Comparison of ENCODE assay signal across 17 cellular contexts in genomic region chr3:52249683-52250082, GRCh38. TPM values are rescaled to one million over a fixed set of nuclear protein-coding genes. Genes with fewer than 3 reads are reported as not detected.
DNase-seq lines count a peak whose midpoint lies in the region; ATAC-seq and TF ChIP-seq lines count a peak whose summit lies in the region.
"Had no signal": no experiment of that assay in that cellular context is flagged by ENCODE, and none has a peak within 500 bp of the region (broad histone marks: within the 10 kb centered on the region; RNA-seq: fewer than 3 reads in every experiment).

No MANE protein-coding gene starts in this region.

- 79% methylated on average over 6 of the region's 6 CpGs for WGBS in right cardiac atrium
- WGBS in heart left ventricle, 4 donors = 78 to 86% (median 81%) methylated on average over 1 to 6 of the region's 6 CpGs

- in situ Hi-C loops in brain microvascular endothelial cell (cut with HindIII; ENCODE audit: low pct_ligation_motif_present, low sequenced_read_pairs) = no loop called here

- H3K4me3 Mint-ChIP-seq in activated T-helper 1 cell treated with anti-CD3 and anti-CD28 coated beads, Interleukin-12 subunit alpha, Interleukin-12 subunit beta, Interleukin-2, Interleukin-4 antibody, amounts not matched to agents 30 ng/mL and 10 ng/mL and 1 ng/mL, durations not matched to agents 14 hours and 24 hours and 36 hours = peak overlapping the region; percentile 16
- no peak overlapping the region for H3K4me3 Mint-ChIP-seq in memory B cell

- peaks cover 74% of the 10 kb centered on the region for H3K4me1 Mint-ChIP-seq in activated T-helper 1 cell treated with anti-CD3 and anti-CD28 coated beads, Interleukin-12 subunit alpha, Interleukin-12 subunit beta, Interleukin-2, Interleukin-4 antibody, amounts not matched to agents 30 ng/mL and 10 ng/mL and 1 ng/mL, durations not matched to agents 14 hours and 24 hours and 36 hours (ENCODE audit: low read depth)
- peaks cover 39% of the 10 kb centered on the region for H3K4me1 Mint-ChIP-seq in memory B cell

- no peak overlapping the region for H3K27ac ChIP-seq in right cardiac atrium (ENCODE audit: low read length)
- H3K27ac ChIP-seq in heart left ventricle = no peak overlapping the region
- no peak overlapping the region for H3K27ac ChIP-seq in brain microvascular endothelial cell
- H3K27ac ChIP-seq: ascending aorta, HL-60, thoracic aorta had no signal

- intact Hi-C loops in right cardiac atrium (cut with DNase I) = loop anchor here in 1 of 4 donors (5.0 kb wide), 1 partner anchor 33 kb away; no protein-coding TSS in a partner anchor
- intact Hi-C loops in heart left ventricle (cut with DNase I) = no loop called here
- intact Hi-C loops in activated T-helper 1 cell treated with anti-CD3 and anti-CD28 coated beads, Interleukin-12 subunit alpha, Interleukin-12 subunit beta, Interleukin-2, Interleukin-4 antibody, amounts not matched to agents 30 ng/mL and 10 ng/mL and 1 ng/mL, durations not matched to agents 14 hours and 24 hours and 36 hours (cut with micrococcal nuclease) = no loop called here

- H3K27me3 ChIP-seq in right cardiac atrium (ENCODE audit: control insufficient read depth, insufficient read depth) (no peaks in the 10 kb centered on the region), heart left ventricle (no peaks in the 10 kb centered on the region), brain microvascular endothelial cell (replicated peaks) (no peaks in the 10 kb centered on the region)
- H3K27me3 ChIP-seq: ascending aorta, dorsolateral prefrontal cortex had no signal

- peaks cover 54% of the 10 kb centered on the region for H3K36me3 Mint-ChIP-seq in activated T-helper 1 cell treated with anti-CD3 and anti-CD28 coated beads, Interleukin-12 subunit alpha, Interleukin-12 subunit beta, Interleukin-2, Interleukin-4 antibody, amounts not matched to agents 30 ng/mL and 10 ng/mL and 1 ng/mL, durations not matched to agents 14 hours and 24 hours and 36 hours (ENCODE audit: low read depth)
- peaks cover 19% of the 10 kb centered on the region for H3K36me3 Mint-ChIP-seq in memory B cell

- TF ChIP-seq POLR2A in heart left ventricle (IDR thresholded peaks at IDR 0.05) = no peak

- no peak for ATAC-seq in right cardiac atrium
- no peak for ATAC-seq in heart left ventricle
- ATAC-seq in memory B cell (ENCODE audit: low read depth) = no peak

- DNase-seq in right cardiac atrium = peak in 2 of 3 donors; percentile 14 to 50
- DNase-seq in heart left ventricle = no peak
- DNase-seq in activated T-helper 1 cell treated with anti-CD3 and anti-CD28 coated beads, Interleukin-12 subunit alpha, Interleukin-12 subunit beta, Interleukin-2, Interleukin-4 antibody, amounts not matched to agents 30 ng/mL and 10 ng/mL and 1 ng/mL, durations not matched to agents 14 hours and 24 hours and 36 hours (ENCODE audit: low spot score) = no peak
- DNase-seq in memory B cell (ENCODE audit: low spot score in 2 of 2) = no peak
- no peak for DNase-seq in brain microvascular endothelial cell
- DNase-seq in GM10266 (ENCODE audit: extremely low spot score) = no peak
- DNase-seq in NCI-H1436 (lab: John Stamatoyannopoulos, UW) = no peak
- no peak for DNase-seq in NCI-H1694 (lab: John Stamatoyannopoulos, UW)
- DNase-seq: AML-193, mammary epithelial cell, NCI-H2081 treated with DMSO at 0.1 percent for 48 hours, T-helper 9 cell had no signal

- H3K36me3 ChIP-seq in heart left ventricle (peaks cover 0 to 70% (median 55%) of the 10 kb centered on the region in 9 donors), brain microvascular endothelial cell (replicated peaks) (peaks cover 42% of the 10 kb centered on the region)

- no peaks in the 10 kb centered on the region for H3K9me3 ChIP-seq in right cardiac atrium (ENCODE audit: control insufficient read depth, low read length)
- no peaks in the 10 kb centered on the region for H3K9me3 ChIP-seq in heart left ventricle
- H3K9me3 ChIP-seq: ascending aorta, thoracic aorta had no signal

- H3K4me1 ChIP-seq in right cardiac atrium (ENCODE audit: control insufficient read depth, insufficient read depth, low read length) (no peaks in the 10 kb centered on the region), heart left ventricle (peaks cover 0 to 78% (median 9%) of the 10 kb centered on the region in 12 donors)

- H3K27me3 Mint-ChIP-seq in activated T-helper 1 cell treated with anti-CD3 and anti-CD28 coated beads, Interleukin-12 subunit alpha, Interleukin-12 subunit beta, Interleukin-2, Interleukin-4 antibody, amounts not matched to agents 30 ng/mL and 10 ng/mL and 1 ng/mL, durations not matched to agents 14 hours and 24 hours and 36 hours (ENCODE audit: insufficient read depth) = no peaks in the 10 kb centered on the region
- no peaks in the 10 kb centered on the region for H3K27me3 Mint-ChIP-seq in memory B cell

- peak overlapping the region; percentile 64 for H3K27ac Mint-ChIP-seq in activated T-helper 1 cell treated with anti-CD3 and anti-CD28 coated beads, Interleukin-12 subunit alpha, Interleukin-12 subunit beta, Interleukin-2, Interleukin-4 antibody, amounts not matched to agents 30 ng/mL and 10 ng/mL and 1 ng/mL, durations not matched to agents 14 hours and 24 hours and 36 hours
- H3K27ac Mint-ChIP-seq in memory B cell = peak overlapping the region; percentile 85

- no peak overlapping the region for H3K4me3 ChIP-seq in right cardiac atrium (ENCODE audit: low read length)
- H3K4me3 ChIP-seq in heart left ventricle = no peak overlapping the region
- H3K4me3 ChIP-seq in brain microvascular endothelial cell (ENCODE audit: low read depth, low read length) = no peak overlapping the region
- H3K4me3 ChIP-seq: ascending aorta, dorsolateral prefrontal cortex, thoracic aorta had no signal

- no peak for TF ChIP-seq CTCF in heart left ventricle (IDR thresholded peaks at IDR 0.05)
- TF ChIP-seq CTCF in brain microvascular endothelial cell (IDR thresholded peaks at IDR 0.05; ENCODE audit: low read depth, low read length, missing control alignments) = no peak
- no peak for TF ChIP-seq CTCF in GM10266 (IDR thresholded peaks at IDR 0.05; ENCODE audit: control insufficient read depth, insufficient read depth, low read depth, missing control alignments)

- H3K9me3 Mint-ChIP-seq in activated T-helper 1 cell treated with anti-CD3 and anti-CD28 coated beads, Interleukin-12 subunit alpha, Interleukin-12 subunit beta, Interleukin-2, Interleukin-4 antibody, amounts not matched to agents 30 ng/mL and 10 ng/mL and 1 ng/mL, durations not matched to agents 14 hours and 24 hours and 36 hours = no peaks in the 10 kb centered on the region
- H3K9me3 Mint-ChIP-seq in memory B cell = no peaks in the 10 kb centered on the region

RNA-seq across cellular contexts. Expression of gene PPM1M, which starts 4.1 kb away (rescaled TPM):
- total RNA-seq in right cardiac atrium (10 to 100 TPM; 11.3 to 16.3 (median 14.7) TPM), heart left ventricle (10 to 100 TPM in 2 of 9 donors, 1 to 10 TPM in 7; 5.7 to 30.2 (median 8.2) TPM)
- polyA plus RNA-seq in right cardiac atrium (9.5 TPM), heart left ventricle (1 to 10 TPM; 5.6 to 6.6 TPM)
- total RNA-seq in activated T-helper 1 cell treated with anti-CD3 and anti-CD28 coated beads, Interleukin-12 subunit alpha, Interleukin-12 subunit beta, Interleukin-2, Interleukin-4 antibody, amounts not matched to agents 30 ng/mL and 10 ng/mL and 1 ng/mL, durations not matched to agents 14 hours and 24 hours and 36 hours = 57.1 and 59.5 TPM in 2 replicates

RNA-seq across cellular contexts. Expression of gene TWF2, which starts 10.7 kb away (rescaled TPM):
- total RNA-seq in right cardiac atrium (10 to 100 TPM; 32.0 to 70.0 (median 45.0) TPM), heart left ventricle (100 to 1,000 TPM in 7 of 9 donors, 10 to 100 TPM in 2; 62.9 to 133 (median 117) TPM)
- polyA plus RNA-seq in right cardiac atrium (56.5 TPM), heart left ventricle (100 to 1,000 TPM in 1 of 2 donors, 10 to 100 TPM in 1; 45.8 to 109 TPM)
- 94.3 and 98.6 TPM in 2 replicates for total RNA-seq in activated T-helper 1 cell treated with anti-CD3 and anti-CD28 coated beads, Interleukin-12 subunit alpha, Interleukin-12 subunit beta, Interleukin-2, Interleukin-4 antibody, amounts not matched to agents 30 ng/mL and 10 ng/mL and 1 ng/mL, durations not matched to agents 14 hours and 24 hours and 36 hours

RNA-seq across cellular contexts. Expression of gene TLR9, which starts 24.2 kb away (rescaled TPM):
- total RNA-seq in right cardiac atrium (under 1 TPM; 0.09 to 0.24 (median 0.20) TPM), heart left ventricle (under 1 TPM in 8 of 9 donors, not detected in 1; 0.12 to 0.65 (median 0.29) TPM)
- polyA plus RNA-seq in right cardiac atrium (0.05 TPM), heart left ventricle (under 1 TPM; 0.04 to 0.23 TPM)
- total RNA-seq in activated T-helper 1 cell treated with anti-CD3 and anti-CD28 coated beads, Interleukin-12 subunit alpha, Interleukin-12 subunit beta, Interleukin-2, Interleukin-4 antibody, amounts not matched to agents 30 ng/mL and 10 ng/mL and 1 ng/mL, durations not matched to agents 14 hours and 24 hours and 36 hours = 0.47 TPM in 1 of 2 replicates, not detected in the other
- total RNA-seq: ascending aorta, mammary epithelial cell, osteocyte, thoracic aorta had no signal
- polyA plus RNA-seq: mammary epithelial cell had no signal

RNA-seq across cellular contexts. Expression of gene WDR82, which starts 28.8 kb away (rescaled TPM):
- total RNA-seq in right cardiac atrium (10 to 100 TPM; 61.0 to 65.5 (median 63.2) TPM), heart left ventricle (10 to 100 TPM; 44.9 to 73.6 (median 61.2) TPM)
- polyA plus RNA-seq in right cardiac atrium (36.9 TPM), heart left ventricle (10 to 100 TPM; 24.7 to 69.2 TPM)
- 105 and 107 TPM in 2 replicates for total RNA-seq in activated T-helper 1 cell treated with anti-CD3 and anti-CD28 coated beads, Interleukin-12 subunit alpha, Interleukin-12 subunit beta, Interleukin-2, Interleukin-4 antibody, amounts not matched to agents 30 ng/mL and 10 ng/mL and 1 ng/mL, durations not matched to agents 14 hours and 24 hours and 36 hours

RNA-seq across cellular contexts. Expression of gene GLYCTK, which starts 37.9 kb away (rescaled TPM):
- 1 to 10 TPM; 4.2 to 7.5 (median 6.3) TPM for total RNA-seq in right cardiac atrium
- polyA plus RNA-seq in right cardiac atrium = 8.1 TPM
- total RNA-seq in heart left ventricle = 1 to 10 TPM; 2.6 to 8.4 (median 4.1) TPM
- 1 to 10 TPM; 4.7 to 6.4 TPM for polyA plus RNA-seq in heart left ventricle
- total RNA-seq in activated T-helper 1 cell treated with anti-CD3 and anti-CD28 coated beads, Interleukin-12 subunit alpha, Interleukin-12 subunit beta, Interleukin-2, Interleukin-4 antibody, amounts not matched to agents 30 ng/mL and 10 ng/mL and 1 ng/mL, durations not matched to agents 14 hours and 24 hours and 36 hours = 17.0 and 18.3 TPM in 2 replicates

Comparison
In these comparisons a context has a peak if more than half of its experiments do, and no peak if none do; other contexts are left out.
1. DNase-seq: peak in right cardiac atrium (2 of 3); none in heart left ventricle (0 of 5), activated T-helper 1 cell treated with anti-CD3 and anti-CD28 coated beads, Interleukin-12 subunit alpha, Interleukin-12 subunit beta, Interleukin-2, Interleukin-4 antibody, amounts not matched to agents 30 ng/mL and 10 ng/mL and 1 ng/mL, durations not matched to agents 14 hours and 24 hours and 36 hours (single experiment), memory B cell (0 of 2), brain microvascular endothelial cell (single experiment), GM10266 (single experiment), NCI-H1436 (single experiment) and NCI-H1694 (single experiment).